8 cellular contexts compared by ENCODE assay signal in the genomic region with DNA sequence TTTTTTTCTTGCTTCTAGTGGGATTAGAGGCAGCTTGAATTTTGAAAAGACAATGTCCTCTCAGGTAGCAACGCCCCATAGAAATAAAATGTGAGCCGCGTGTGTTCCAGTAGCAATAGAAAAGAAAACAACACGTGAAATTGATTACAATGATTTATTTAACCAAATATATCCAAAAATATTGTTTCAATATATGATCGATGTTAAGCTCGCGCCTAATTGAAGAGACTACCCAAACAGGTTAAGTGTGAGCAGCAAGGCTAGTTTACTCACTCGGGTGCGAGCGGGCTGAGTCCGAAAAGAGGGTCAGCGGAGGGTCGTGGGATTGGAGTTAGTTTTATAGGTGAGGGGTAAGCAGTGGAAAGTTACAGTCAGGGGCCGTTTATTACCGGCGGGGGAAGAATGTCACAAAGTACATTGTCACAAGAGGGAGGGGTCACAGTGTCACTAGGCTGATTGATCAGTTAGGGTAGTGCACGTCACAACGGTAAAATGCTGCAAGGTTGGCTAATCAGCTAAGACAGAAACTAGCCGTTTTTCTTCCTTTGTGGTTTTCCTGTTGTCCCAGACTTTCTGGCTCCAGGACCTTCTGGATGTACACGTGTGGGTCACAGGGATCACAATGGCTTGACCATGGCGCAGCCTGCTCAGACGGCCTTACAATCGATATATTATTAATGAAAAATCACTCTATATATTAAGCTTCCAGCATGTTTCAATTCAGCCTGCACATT. TPM values are rescaled to one million over a fixed set of nuclear protein-coding genes. Genes with fewer than 3 reads are reported as not detected.
A peak's percentile ranks its signal among the peaks of the same experiment; 100 is the strongest.
DNase-seq lines count a peak whose midpoint lies in the region; ATAC-seq and TF ChIP-seq lines count a peak whose summit lies in the region.

No MANE protein-coding gene starts in this region.

- H3K4ac ChIP-seq in mesendoderm (ENCODE audit: low read depth, low read length), result no peak overlapping the region

- no TSS peak for BruUV-seq in Calu3 (replicated peaks; lab: Mats Ljungman, UMichigan)
- BruUV-seq in MCF 10A (replicated peaks; lab: Mats Ljungman, UMichigan), result no TSS peak

- H3K9me2 ChIP-seq in Loucy (replicated peaks; ENCODE audit: low read depth, low read length), result no peaks in the 10 kb centered on the region

- ATAC-seq in HG02938 (IDR thresholded peaks at IDR 0.05; ENCODE audit: unreplicated experiment), result no peak

- no peak overlapping the region for H3K18ac ChIP-seq in mesendoderm (ENCODE audit: low read length)

- TF ChIP-seq CTCF in Calu3 (IDR thresholded peaks at IDR 0.05; ENCODE audit: unreplicated experiment) (no peak), Loucy (conservative IDR thresholded peaks at IDR 0.05; ENCODE audit: low read length) (no peak), MCF 10A (IDR thresholded peaks at IDR 0.05; ENCODE audit: unreplicated experiment) (no peak), RWPE1 (conservative IDR thresholded peaks at IDR 0.05; ENCODE audit: low read depth) (no peak)

- H3K27me3 Mint-ChIP-seq in Calu3 (ENCODE audit: unreplicated experiment), result no peaks in the 10 kb centered on the region
- H3K27me3 Mint-ChIP-seq in MCF 10A (ENCODE audit: insufficient read depth, unreplicated experiment), result no peaks in the 10 kb centered on the region

- intact Hi-C loops in Calu3 (cut with micrococcal nuclease; ENCODE audit: unreplicated experiment) (loop anchor here (5.0 kb wide), 1 partner anchor 72 kb away; a partner anchor contains a TSS), MCF 10A (cut with micrococcal nuclease) (loop anchor here (2.0 to 5.0 kb wide), 2 partner anchors 72 to 173 kb away; a partner anchor contains a TSS)

- peaks cover 37% of the 10 kb centered on the region for H3K79me2 ChIP-seq in Loucy (ENCODE audit: insufficient read depth, low read length)
- peaks cover 26% of the 10 kb centered on the region for H3K79me2 ChIP-seq in mesendoderm (ENCODE audit: control insufficient read depth, insufficient read depth, low read length)

- WGBS in mesendoderm (ENCODE audit: extremely low coverage, insufficient coverage, low lambda C conversion rate), result no CpG with 5 or more reads among the region's 23 CpGs

- POLR2A ChIA-PET in MCF 10A (lab: Yijun Ruan, JAX) (interaction anchor here (0.6 to 4.2 kb wide), 31 partner anchors 13 to 1343 kb away, joined by 3 to 56 read pairs (median 4); a partner anchor contains a TSS), RWPE1 (lab: Yijun Ruan, JAX; ENCODE audit: low non-redundant PET) (interaction anchor here (0.6 kb wide), 1 partner anchor 99 kb away, joined by 3 read pairs; no protein-coding TSS in a partner anchor)

- H3K27me3 ChIP-seq in Loucy (ENCODE audit: insufficient read depth, low read length, poor library complexity, severe bottlenecking) (peaks cover 3% of the 10 kb centered on the region), mesendoderm (ENCODE audit: insufficient read depth, low read length, poor library complexity) (no peaks in the 10 kb centered on the region)

- H3K4me1 ChIP-seq in Loucy (ENCODE audit: insufficient read depth, low read length, poor library complexity, severe bottlenecking) (peaks cover 21% of the 10 kb centered on the region), mesendoderm (ENCODE audit: control insufficient read depth, low read depth, low read length) (no peaks in the 10 kb centered on the region)

- CTCF ChIA-PET in Calu3 (lab: Charles Lee), result interaction anchor here (0.7 to 1.0 kb wide), 3 partner anchors 33 to 796 kb away, joined by 3 to 7 read pairs (median 3); no protein-coding TSS in a partner anchor
- CTCF ChIA-PET in MCF 10A (lab: Yijun Ruan, JAX), result interaction anchor here (0.6 to 2.3 kb wide), 18 partner anchors 8 to 874 kb away, joined by 3 to 11 read pairs (median 3); no protein-coding TSS in a partner anchor
- CTCF ChIA-PET in RWPE1 (lab: Yijun Ruan, JAX), result interaction anchor here (0.6 to 0.7 kb wide), 2 partner anchors 16 to 25 kb away, joined by 4 to 5 read pairs; no protein-coding TSS in a partner anchor

- H2AK5ac ChIP-seq in mesendoderm (ENCODE audit: low read length), result no peak overlapping the region

- peak overlapping the region; percentile 82 for H3K4me3 ChIP-seq in Loucy (ENCODE audit: low read length, poor library complexity, severe bottlenecking)
- H3K4me3 ChIP-seq in mesendoderm (ENCODE audit: low read length), result no peak overlapping the region

- H3K9me3 Mint-ChIP-seq in Calu3 (ENCODE audit: low read depth, unreplicated experiment) (peaks cover 13% of the 10 kb centered on the region), MCF 10A (ENCODE audit: unreplicated experiment) (peaks cover 42% of the 10 kb centered on the region)

- H3K4me3 Mint-ChIP-seq in Calu3 (ENCODE audit: low read depth, unreplicated experiment) (peak overlapping the region; percentile 84), MCF 10A (ENCODE audit: unreplicated experiment) (peak overlapping the region; percentile 78)

- H3K27ac Mint-ChIP-seq in Calu3 (ENCODE audit: unreplicated experiment) (peak overlapping the region; percentile 67), MCF 10A (ENCODE audit: low read depth, unreplicated experiment) (peak overlapping the region; percentile 92)

- peak overlapping the region; percentile 93 for H2AFZ ChIP-seq in Loucy (ENCODE audit: low read length)

- peaks cover 10% of the 10 kb centered on the region for H4K20me1 ChIP-seq in Loucy (ENCODE audit: insufficient read depth, low read length, poor library complexity, severe bottlenecking)

- no peak for DNase-seq in Calu3
- DNase-seq in MCF 10A (ENCODE audit: unreplicated experiment), result peak; percentile 14
- peak; percentile 75 for DNase-seq in mesendoderm
- no peak for DNase-seq in amniotic stem cell (lab: John Stamatoyannopoulos, UW)
- no peak for DNase-seq in NCI-H1930 (lab: John Stamatoyannopoulos, UW)
- DNase-seq in RWPE1 (ENCODE audit: low spot score), result no peak

- no peak overlapping the region for H4K8ac ChIP-seq in mesendoderm (ENCODE audit: low read depth, low read length)

- H3K27ac ChIP-seq in mesendoderm (ENCODE audit: low read depth, low read length), result no peak overlapping the region
- no peak overlapping the region for H3K27ac ChIP-seq in RWPE1

- no peak overlapping the region for H3K9ac ChIP-seq in Loucy (ENCODE audit: low read depth, low read length, poor library complexity, severe bottlenecking)
- H3K9ac ChIP-seq in mesendoderm (ENCODE audit: low read length), result peak overlapping the region; percentile 47

- H3K4me1 Mint-ChIP-seq in Calu3 (ENCODE audit: low read depth, unreplicated experiment) (peaks cover 10% of the 10 kb centered on the region), MCF 10A (ENCODE audit: insufficient read depth, unreplicated experiment) (peaks cover 18% of the 10 kb centered on the region)

- no peaks in the 10 kb centered on the region for H3F3A ChIP-seq in Loucy (ENCODE audit: low read depth)

- H2BK5ac ChIP-seq in mesendoderm (ENCODE audit: low read length), result no peak overlapping the region

- H3K36me3 ChIP-seq in Loucy (ENCODE audit: insufficient read depth, low read length) (no peaks in the 10 kb centered on the region), mesendoderm (ENCODE audit: control insufficient read depth, insufficient read depth, low read length) (no peaks in the 10 kb centered on the region)

- peak overlapping the region; percentile 88 for H3K4me2 ChIP-seq in Loucy (ENCODE audit: low read depth, low read length, poor library complexity, severe bottlenecking)
- H3K4me2 ChIP-seq in mesendoderm (ENCODE audit: low read length), result peak overlapping the region; percentile 13

- no peak overlapping the region for H4K5ac ChIP-seq in mesendoderm (ENCODE audit: low read length)

- no peak overlapping the region for H2BK15ac ChIP-seq in mesendoderm (replicated peaks; ENCODE audit: low read depth)

- no peak overlapping the region for H3K23ac ChIP-seq in mesendoderm (ENCODE audit: low read length)

- H3K56ac ChIP-seq in mesendoderm (ENCODE audit: low read length), result peak overlapping the region; percentile 63

- no peak overlapping the region for H2BK120ac ChIP-seq in mesendoderm (ENCODE audit: low read depth, low read length)

- H3K79me1 ChIP-seq in mesendoderm (ENCODE audit: low read length), result peaks cover 6% of the 10 kb centered on the region

- H3K36me3 Mint-ChIP-seq in Calu3 (ENCODE audit: insufficient read depth, unreplicated experiment), result peaks cover 27% of the 10 kb centered on the region
- H3K36me3 Mint-ChIP-seq in MCF 10A (ENCODE audit: insufficient read depth, unreplicated experiment), result peaks cover 6% of the 10 kb centered on the region

- peaks cover under 1% of the 10 kb centered on the region; the same call in 1 of the 2 replicates for H3K9me3 ChIP-seq in Loucy (ENCODE audit: insufficient read depth, low read depth, low read length)

RNA-seq across cellular contexts. Expression of a gene that starts 0.7 kb away (rescaled TPM):
- total RNA-seq in Calu3 (2022) (3.9 and 6.1 TPM in 2 replicates), MCF 10A (2022) (7.1 and 7.7 TPM in 2 replicates)
- polyA plus RNA-seq in mesendoderm (2013, experiment 1 of 2), result 6.5 TPM
- polyA plus RNA-seq in mesendoderm (2013, experiment 2 of 2), result 5.9 TPM

RNA-seq across cellular contexts. Expression of a gene that starts 24.8 kb away (rescaled TPM):
- total RNA-seq in Calu3 (2022) (8.9 and 10.5 TPM in 2 replicates), MCF 10A (2022) (11.6 and 11.9 TPM in 2 replicates)
- polyA plus RNA-seq in mesendoderm (2013, experiment 1 of 2), result 11.9 TPM
- 10.9 TPM for polyA plus RNA-seq in mesendoderm (2013, experiment 2 of 2)

Comparison
In these comparisons a context has a peak if more than half of its experiments do, and no peak if none do; other contexts are left out.
1. DNase-seq: peak in MCF 10A (single experiment) and mesendoderm (single experiment); none in Calu3 (single experiment), amniotic stem cell (single experiment), NCI-H1930 (0 of 2) and RWPE1 (single experiment).